Comparison of ENCODE assay signal across 8 cellular contexts in the genomic region with DNA sequence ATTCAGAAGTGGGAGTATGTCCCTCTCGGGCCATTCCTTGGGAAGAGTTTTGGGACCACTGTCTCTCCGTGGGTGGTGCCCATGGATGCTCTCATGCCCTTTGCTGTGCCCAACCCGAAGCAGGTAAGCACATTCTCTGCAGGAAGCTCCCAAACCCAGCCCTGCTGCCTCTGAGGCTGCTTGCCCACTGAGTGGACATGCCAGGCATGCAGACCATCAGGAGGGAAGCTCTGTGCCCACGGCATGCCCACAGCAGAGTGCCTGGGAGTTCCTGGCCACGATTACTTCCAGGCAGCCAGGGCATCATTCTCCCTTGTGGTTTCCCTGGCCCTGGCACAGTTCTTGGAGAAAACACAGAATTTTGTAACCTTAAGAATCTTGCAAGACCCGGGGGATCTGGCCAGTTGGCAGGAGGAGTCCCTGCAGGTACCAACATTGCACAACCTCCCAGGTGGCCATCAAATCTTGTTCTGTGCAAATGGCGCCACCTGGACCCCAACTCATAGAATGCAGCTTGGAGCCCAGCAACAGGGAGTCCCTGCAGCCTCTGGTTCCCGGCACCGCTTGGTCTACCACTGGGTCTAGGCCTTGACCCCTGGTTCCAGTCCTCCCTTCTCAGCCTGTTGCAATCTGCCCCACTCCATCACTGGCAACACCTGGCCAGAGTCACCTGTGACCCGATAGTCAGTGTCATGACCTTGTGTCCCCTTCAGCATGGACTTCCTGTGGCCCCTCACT. TPM values are rescaled to one million over a fixed set of nuclear protein-coding genes. Genes with fewer than 3 reads are reported as not detected.
DNase-seq lines count a peak whose midpoint lies in the region; ATAC-seq and TF ChIP-seq lines count a peak whose summit lies in the region.

No MANE protein-coding gene starts in this region.

- peak; percentile 67 for TF ChIP-seq CTCF in colonic mucosa (IDR thresholded peaks at IDR 0.05)

- H3K9ac ChIP-seq in colonic mucosa (ENCODE audit: low read depth in 2 of 2, low read length in 2 of 2) (no peak overlapping the region), mesenchymal stem cell (ENCODE audit: low read length) (peak overlapping the region; percentile 66)

- H3K4me3 ChIP-seq in colonic mucosa: no peak overlapping the region
- no peak overlapping the region for H3K4me3 ChIP-seq in mesenchymal stem cell (ENCODE audit: insufficient read depth in 1 of 2, low read depth in 1 of 2, low read length in 2 of 2)

- H3K79me1 ChIP-seq in mesenchymal stem cell (replicated peaks; ENCODE audit: low read length, poor library complexity, severe bottlenecking): peaks cover 3% of the 10 kb centered on the region

- H3K4me1 ChIP-seq in colonic mucosa (no peaks in the 10 kb centered on the region), mesenchymal stem cell (ENCODE audit: control insufficient read depth, insufficient read depth, low read depth, low read length) (peaks cover 5% of the 10 kb centered on the region)

- H3K4me2 ChIP-seq in mesenchymal stem cell (ENCODE audit: low read length, poor library complexity, severe bottlenecking): no peak overlapping the region

- H2BK120ac ChIP-seq in mesenchymal stem cell (ENCODE audit: low read depth, low read length): no peak overlapping the region

- H3K18ac ChIP-seq in mesenchymal stem cell (ENCODE audit: low read depth in 1 of 2, low read length in 2 of 2): no peak overlapping the region

- no peaks in the 10 kb centered on the region for H3K27me3 ChIP-seq in colonic mucosa
- H3K27me3 ChIP-seq in mesenchymal stem cell (ENCODE audit: control insufficient read depth in 1 of 2, insufficient read depth in 1 of 2, low read length in 2 of 2): no peaks in the 10 kb centered on the region

- intact Hi-C loops in colonic mucosa (cut with DNase I): loop anchor here (5.0 to 10.0 kb wide), 3 partner anchors 116 to 788 kb away; partner anchors contain the start of genes MTHFS and ZFAND6

- H2BK15ac ChIP-seq in mesenchymal stem cell (ENCODE audit: low read depth, poor library complexity, severe bottlenecking): no peak overlapping the region

- H2BK12ac ChIP-seq in mesenchymal stem cell (ENCODE audit: low read length in 2 of 2): no peak overlapping the region

- no peak overlapping the region for H3K23ac ChIP-seq in mesenchymal stem cell (ENCODE audit: low read length in 2 of 2)

- whole genome bisulfite sequencing in mesenchymal stem cell: 72% methylated on average over 10 of the region's 10 CpGs

- no peak overlapping the region for H3K27ac ChIP-seq in colonic mucosa
- no peak overlapping the region for H3K27ac ChIP-seq in mesenchymal stem cell (ENCODE audit: low read length, poor library complexity, severe bottlenecking)

- no peak overlapping the region for H2AFZ ChIP-seq in mesenchymal stem cell (ENCODE audit: low read depth, low read length)

- no peak overlapping the region for H2BK5ac ChIP-seq in mesenchymal stem cell (ENCODE audit: low read depth, low read length, poor library complexity, severe bottlenecking)

- no peak overlapping the region for H3K4ac ChIP-seq in mesenchymal stem cell (ENCODE audit: low read depth in 1 of 2, low read length in 2 of 2)

- DNase-seq in DMS53 (lab: John Stamatoyannopoulos, UW) (peak; percentile 75), NCI-H187 treated with DMSO at 0.1 percent for 48 hours (lab: John Stamatoyannopoulos, UW) (peak; percentile 0), colonic mucosa (peak; percentile 72), mesenchymal stem cell (peak; percentile 60)
- DNase-seq in activated CD4-positive, alpha-beta T cell treated with anti-CD3 and anti-CD28 coated beads for 4 hours: peak; percentile 61 to 72
- peak; percentile 27 to 31 for DNase-seq in stimulated activated CD8-positive, alpha-beta memory T cell treated with anti-CD3 and anti-CD28 coated beads, Interleukin-4, amount 100 ng/mL, for 4 hours (ENCODE audit: low read depth in 2 of 2, low spot score in 1 of 2)

- H2AK5ac ChIP-seq in mesenchymal stem cell (ENCODE audit: low read length, severe bottlenecking): no peak overlapping the region

- ATAC-seq in GM21619 (IDR thresholded peaks at IDR 0.05; ENCODE audit: unreplicated experiment) (peak; percentile 76), HG02610 (IDR thresholded peaks at IDR 0.05; ENCODE audit: unreplicated experiment) (no peak)

- peak overlapping the region; percentile 32 for H4K8ac ChIP-seq in mesenchymal stem cell (ENCODE audit: low read length)

- H4K91ac ChIP-seq in mesenchymal stem cell (ENCODE audit: low read length): peak overlapping the region; percentile 22

- no peak overlapping the region for H3K14ac ChIP-seq in mesenchymal stem cell (ENCODE audit: low read length in 2 of 2)

- H3K9me3 ChIP-seq in colonic mucosa (no peaks in the 10 kb centered on the region), mesenchymal stem cell (ENCODE audit: control insufficient read depth, low read length) (no peaks in the 10 kb centered on the region)

- no peaks in the 10 kb centered on the region for H3K36me3 ChIP-seq in colonic mucosa
- H3K36me3 ChIP-seq in mesenchymal stem cell (ENCODE audit: control insufficient read depth in 1 of 2, insufficient read depth in 2 of 2, low read depth in 1 of 2, low read length in 2 of 2): peaks cover 58 to 70% of the 10 kb centered on the region in 2 experiments

RNA-seq across cellular contexts. Expression of gene FAH, which starts 20.4 kb away (rescaled TPM):
- total RNA-seq in colonic mucosa: 10 to 100 TPM; 16.0 to 39.8 TPM
- 41.7 TPM for polyA plus RNA-seq in mesenchymal stem cell (2013, experiment 1 of 2)
- 41.9 TPM for polyA plus RNA-seq in mesenchymal stem cell (2013, experiment 2 of 2)

Comparison
In these comparisons a context has a peak if more than half of its experiments do, and no peak if none do; other contexts are left out.
1. DNase-seq: peak in every context shown above with its lines; median percentile 75 in DMS53; 72 in colonic mucosa; 66 in activated CD4-positive, alpha-beta T cell treated with anti-CD3 and anti-CD28 coated beads for 4 hours; 60 in mesenchymal stem cell; 29 in stimulated activated CD8-positive, alpha-beta memory T cell treated with anti-CD3 and anti-CD28 coated beads, Interleukin-4, amount 100 ng/mL, for 4 hours; 0 in NCI-H187 treated with DMSO at 0.1 percent for 48 hours.